In the genomic region with DNA sequence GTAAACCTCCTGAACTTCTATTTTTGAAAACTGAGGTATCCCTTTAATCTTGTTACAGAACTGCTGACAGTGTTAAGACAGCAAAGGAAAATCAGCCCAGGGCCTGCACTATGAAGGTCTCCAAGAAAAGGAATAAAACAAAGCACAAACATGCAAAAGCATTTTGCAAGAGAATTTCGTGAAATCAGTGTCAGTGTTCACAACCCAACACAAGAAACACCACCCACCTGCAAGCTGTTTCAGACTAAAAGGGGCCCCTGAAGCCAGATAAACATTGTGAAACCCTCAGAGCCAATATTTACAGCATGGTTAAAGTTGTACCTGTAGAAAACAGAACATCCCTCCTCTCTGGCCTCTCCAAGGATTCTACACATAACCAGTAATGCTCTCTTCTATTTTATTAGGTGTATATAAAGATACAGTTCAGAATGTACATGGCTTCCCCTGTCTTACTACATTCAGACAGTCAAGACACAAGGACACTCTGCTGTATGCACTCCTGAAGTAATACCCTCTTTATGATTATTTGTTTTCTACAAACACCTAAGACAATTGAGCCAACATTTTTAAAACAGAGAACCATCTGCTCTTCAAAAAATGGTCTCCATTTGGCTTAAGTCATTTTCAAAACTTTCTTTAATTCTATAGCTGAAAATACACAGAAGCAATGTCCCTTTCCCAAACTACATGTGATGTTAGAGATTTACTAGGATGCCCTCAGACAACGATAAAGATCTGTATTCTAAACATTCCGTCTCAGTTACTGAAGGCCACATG, we compare ENCODE assay signal across 1 cellular context.
A peak's percentile ranks its signal among the peaks of the same experiment; 100 is the strongest.
TF ChIP-seq lines count a peak whose summit lies in the region.

No MANE protein-coding gene starts in this region.

TF ChIP-seq in HepG2, 621 proteins besides CTCF, POLR2A, EP300 and RAD21 (continued from another document and continues in another):
- TF ChIP-seq PRDM10 (CRISPR knock-in tag; IDR thresholded peaks at IDR 0.05; ENCODE audit: low read depth) (0 out of 2 replicates have a peak, but pooled peaks have one; percentile 57), ZFP36 (IDR thresholded peaks at IDR 0.05; ENCODE audit: borderline replicate concordance, low read depth, low read length, partially characterized antibody) (no peak), ZBTB7A (CRISPR knock-in tag; IDR thresholded peaks at IDR 0.05) (no peak), KDM4B (CRISPR knock-in tag; IDR thresholded peaks at IDR 0.05) (peak; percentile 99), MYNN (CRISPR knock-in tag; IDR thresholded peaks at IDR 0.05; ENCODE audit: low read depth) (0 out of 2 replicates have a peak, but pooled peaks have one; percentile 41), CHD2 (IDR thresholded peaks at IDR 0.05; ENCODE audit: low read depth, low read length) (no peak), ZBTB26 (CRISPR knock-in tag; IDR thresholded peaks at IDR 0.05; ENCODE audit: borderline replicate concordance) (peak; percentile 63; the same call in 1 of the 2 replicates), DPF2 (CRISPR knock-in tag; IDR thresholded peaks at IDR 0.05; ENCODE audit: borderline replicate concordance, low read depth) (peak; percentile 98), ZNF253 (CRISPR knock-in tag; IDR thresholded peaks at IDR 0.05; ENCODE audit: borderline replicate concordance) (no peak), NFATC3 (CRISPR knock-in tag; IDR thresholded peaks at IDR 0.05) (no peak), FOXK1 (CRISPR knock-in tag; IDR thresholded peaks at IDR 0.05; ENCODE audit: borderline replicate concordance, low read depth) (peak; percentile 99), SMYD3 (CRISPR knock-in tag; IDR thresholded peaks at IDR 0.05) (peak; percentile 97), ZNF7 (CRISPR knock-in tag; IDR thresholded peaks at IDR 0.05) (peak; percentile 17; the same call in 1 of the 2 replicates), FOSL2 (CRISPR knock-in tag; IDR thresholded peaks at IDR 0.05) (peak; percentile 90), HOXA5 (CRISPR knock-in tag; IDR thresholded peaks at IDR 0.05) (peak; percentile 92), SMAD3 (CRISPR knock-in tag; IDR thresholded peaks at IDR 0.05) (peak; percentile 98), FOXA1 (IDR thresholded peaks at IDR 0.05) (peak; percentile 61; the same call in 1 of the 2 replicates), FOXA1 (CRISPR knock-in tag; IDR thresholded peaks at IDR 0.05) (peak; percentile 96), BATF2 (CRISPR knock-in tag; IDR thresholded peaks at IDR 0.05) (no peak), PCBP2 (optimal IDR thresholded peaks at IDR 0.05; ENCODE audit: low read depth, low read length, poor library complexity, severe bottlenecking) (no peak), ZKSCAN8 (CRISPR knock-in tag; IDR thresholded peaks at IDR 0.05; ENCODE audit: borderline replicate concordance) (peak; percentile 86), ZNF160 (CRISPR knock-in tag; IDR thresholded peaks at IDR 0.05) (no peak; the same call in 1 of the 2 replicates), FOXP1 (IDR thresholded peaks at IDR 0.05) (peak; percentile 66), FOXP1 (CRISPR knock-in tag; IDR thresholded peaks at IDR 0.05) (peak; percentile 99), ZNF333 (CRISPR knock-in tag; IDR thresholded peaks at IDR 0.05; ENCODE audit: borderline replicate concordance) (no peak), DBP (CRISPR knock-in tag; IDR thresholded peaks at IDR 0.05; ENCODE audit: not compliant biosample characterization) (no peak), HMG20B (CRISPR knock-in tag; conservative IDR thresholded peaks at IDR 0.05) (peak; percentile 98), ZNF367 (CRISPR knock-in tag; IDR thresholded peaks at IDR 0.05; ENCODE audit: borderline replicate concordance) (no peak), ZBTB10 (CRISPR knock-in tag; IDR thresholded peaks at IDR 0.05; ENCODE audit: borderline replicate concordance) (0 out of 2 replicates have a peak, but pooled peaks have one; percentile 44), KAT7 (CRISPR knock-in tag; IDR thresholded peaks at IDR 0.05; ENCODE audit: borderline replicate concordance) (peak; percentile 86; the same call in 1 of the 2 replicates), MTA3 (CRISPR knock-in tag; IDR thresholded peaks at IDR 0.05) (no peak), ZNF609 (CRISPR knock-in tag; IDR thresholded peaks at IDR 0.05; ENCODE audit: borderline replicate concordance) (peak; percentile 97), PRDM15 (CRISPR knock-in tag; IDR thresholded peaks at IDR 0.05) (0 out of 2 replicates have a peak, but pooled peaks have one; percentile 27), ZNF768 (CRISPR knock-in tag; IDR thresholded peaks at IDR 0.05) (no peak), NR2C2 (CRISPR knock-in tag; IDR thresholded peaks at IDR 0.05; ENCODE audit: borderline replicate concordance) (peak; percentile 67)
- TF ChIP-seq, protein P1, sequence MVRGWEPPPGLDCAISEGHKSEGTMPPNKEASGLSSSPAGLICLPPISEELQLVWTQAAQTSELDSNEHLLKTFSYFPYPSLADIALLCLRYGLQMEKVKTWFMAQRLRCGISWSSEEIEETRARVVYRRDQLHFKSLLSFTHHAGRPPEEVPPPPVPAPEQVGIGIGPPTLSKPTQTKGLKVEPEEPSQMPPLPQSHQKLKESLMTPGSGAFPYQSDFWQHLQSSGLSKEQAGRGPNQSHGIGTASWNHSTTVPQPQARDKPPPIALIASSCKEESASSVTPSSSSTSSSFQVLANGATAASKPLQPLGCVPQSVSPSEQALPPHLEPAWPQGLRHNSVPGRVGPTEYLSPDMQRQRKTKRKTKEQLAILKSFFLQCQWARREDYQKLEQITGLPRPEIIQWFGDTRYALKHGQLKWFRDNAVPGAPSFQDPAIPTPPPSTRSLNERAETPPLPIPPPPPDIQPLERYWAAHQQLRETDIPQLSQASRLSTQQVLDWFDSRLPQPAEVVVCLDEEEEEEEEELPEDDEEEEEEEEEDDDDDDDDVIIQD (CRISPR knock-in tag; IDR thresholded peaks at IDR 0.05; ENCODE audit: low read depth) = peak; percentile 96
